In the genomic region with DNA sequence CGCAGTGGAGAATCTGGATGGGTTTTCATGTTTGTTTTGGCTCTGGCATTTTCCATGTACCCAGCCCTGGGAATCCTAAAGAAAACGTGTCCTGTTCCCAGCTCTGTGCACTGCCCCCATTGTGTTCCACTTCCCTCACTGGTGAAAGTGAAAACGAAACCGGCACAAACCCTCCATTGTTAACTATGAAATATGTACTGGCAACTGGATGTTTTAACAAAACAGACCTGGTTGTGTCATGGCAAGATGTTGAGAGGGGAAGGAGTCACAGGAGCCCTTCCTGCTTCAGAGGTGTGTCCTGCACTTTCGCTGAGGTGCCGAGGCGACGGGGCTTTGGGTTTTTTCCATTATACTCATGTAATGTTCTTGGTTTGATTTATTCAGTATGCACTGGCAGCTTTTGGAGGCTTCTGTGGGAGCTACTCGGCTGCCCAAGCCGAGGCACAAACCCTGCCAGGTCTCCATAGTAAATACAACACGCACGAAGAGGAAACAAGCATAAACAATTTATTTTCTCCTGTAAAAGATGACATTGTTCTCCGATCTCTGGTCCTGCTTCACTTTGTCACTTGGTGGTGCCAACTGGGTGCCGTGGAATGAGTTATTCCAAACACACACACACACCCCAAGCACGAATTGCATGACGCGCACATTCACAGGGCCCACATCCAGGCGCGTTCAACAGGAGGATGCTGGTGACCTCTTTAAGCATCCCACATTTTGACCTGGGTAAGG, we compare ENCODE assay signal across 8 cellular contexts.
A peak's percentile ranks its signal among the peaks of the same experiment; 100 is the strongest.
DNase-seq lines count a peak whose midpoint lies in the region; ATAC-seq and TF ChIP-seq lines count a peak whose summit lies in the region.

No MANE protein-coding gene starts in this region.

- no peaks in the 10 kb centered on the region for H3K9me2 ChIP-seq in MM.1S (replicated peaks; ENCODE audit: insufficient read depth, low read length)

- H3K9me3 Mint-ChIP-seq in activated CD4-positive, alpha-beta T cell treated with anti-CD3 and anti-CD28 coated beads, Interleukin-2, amount 10 ng/mL, durations not matched to agents 7 days and 5 days, result no peaks in the 10 kb centered on the region

- CTCF ChIA-PET in activated CD4-positive, alpha-beta T cell treated with anti-CD3 and anti-CD28 coated beads, Interleukin-2, amount 10 ng/mL, durations not matched to agents 7 days and 5 days (lab: Charles Lee), result interaction anchor here (1.1 to 1.4 kb wide), 3 partner anchors 23 to 115 kb away, joined by 3 to 4 read pairs (median 3); no protein-coding TSS in a partner anchor

- peaks cover 44% of the 10 kb centered on the region for H3F3A ChIP-seq in MM.1S (ENCODE audit: insufficient read depth, low read length)

- peaks cover 53% of the 10 kb centered on the region for H3K4me1 ChIP-seq in MM.1S (ENCODE audit: low read length)
- H3K4me1 ChIP-seq in mucosa of rectum (ENCODE audit: control insufficient read depth in 2 of 2, insufficient read depth in 2 of 2, low read length in 2 of 2), result peaks cover 9 to 13% of the 10 kb centered on the region in 2 donors

- no peak overlapping the region for H2AFZ ChIP-seq in MM.1S (ENCODE audit: low read length)

- no peaks in the 10 kb centered on the region; the same call in 1 of the 2 replicates for H3K36me3 ChIP-seq in MM.1S (replicated peaks; ENCODE audit: insufficient read depth, low read length)
- peaks cover 2 to 3% of the 10 kb centered on the region in 2 donors for H3K36me3 ChIP-seq in mucosa of rectum (ENCODE audit: control insufficient read depth in 2 of 2, insufficient read depth in 2 of 2, low read length in 2 of 2)

- peaks cover 52% of the 10 kb centered on the region for H3K36me3 Mint-ChIP-seq in activated CD4-positive, alpha-beta T cell treated with anti-CD3 and anti-CD28 coated beads, Interleukin-2, amount 10 ng/mL, durations not matched to agents 7 days and 5 days (ENCODE audit: low read depth)

- POLR2A ChIA-PET in activated CD4-positive, alpha-beta T cell treated with anti-CD3 and anti-CD28 coated beads, Interleukin-2, amount 10 ng/mL, durations not matched to agents 7 days and 5 days (lab: Charles Lee), result no interaction called here

- H4K20me1 ChIP-seq in MM.1S (ENCODE audit: insufficient read depth, low read length), result no peaks in the 10 kb centered on the region

- H3K27ac ChIP-seq in MM.1S (ENCODE audit: low read length) (peak overlapping the region; percentile 69), mucosa of rectum (ENCODE audit: low read depth in 2 of 2, low read length in 2 of 2) (peak overlapping the region; percentile 77)

- H3K27ac Mint-ChIP-seq in activated CD4-positive, alpha-beta T cell treated with anti-CD3 and anti-CD28 coated beads, Interleukin-2, amount 10 ng/mL, durations not matched to agents 7 days and 5 days, result peak overlapping the region; percentile 97

- H3K9ac ChIP-seq in MM.1S (ENCODE audit: low read length) (peak overlapping the region; percentile 35; the same call in 1 of the 2 replicates), mucosa of rectum (ENCODE audit: low read depth in 1 of 2, low read length in 2 of 2) (peak overlapping the region; percentile 53 to 63)

- no peaks in the 10 kb centered on the region for H3K27me3 Mint-ChIP-seq in activated CD4-positive, alpha-beta T cell treated with anti-CD3 and anti-CD28 coated beads, Interleukin-2, amount 10 ng/mL, durations not matched to agents 7 days and 5 days

- DNase-seq in Ammon's horn (ENCODE audit: low spot score), result peak; percentile 85
- DNase-seq in GM20000 (ENCODE audit: low spot score), result peak; percentile 58
- peak; percentile 79 for DNase-seq in MM.1S
- DNase-seq in activated CD4-positive, alpha-beta T cell treated with anti-CD3 and anti-CD28 coated beads, Interleukin-2, amount 10 ng/mL, durations not matched to agents 7 days and 5 days, result peak; percentile 81
- peak; percentile 99 to 100 for DNase-seq in dermis microvascular lymphatic vessel endothelial cell (ENCODE audit: low read depth in 2 of 2)
- DNase-seq in stimulated activated CD8-positive, alpha-beta memory T cell treated with anti-CD3 and anti-CD28 coated beads, Interleukin-7, amount 100 ng/mL, for 4 hours (ENCODE audit: low read depth in 2 of 2), result peak; percentile 12 to 33

- H3K4me3 ChIP-seq in MM.1S (ENCODE audit: low read length) (peak overlapping the region; percentile 35), mucosa of rectum (ENCODE audit: low read length in 2 of 2) (peak overlapping the region; percentile 60 to 76)

- no peaks in the 10 kb centered on the region for H3K9me3 ChIP-seq in MM.1S (replicated peaks; ENCODE audit: insufficient read depth, low read length)
- no peaks in the 10 kb centered on the region for H3K9me3 ChIP-seq in mucosa of rectum (ENCODE audit: control insufficient read depth in 2 of 2, low read length in 2 of 2)

- H3K4me1 Mint-ChIP-seq in activated CD4-positive, alpha-beta T cell treated with anti-CD3 and anti-CD28 coated beads, Interleukin-2, amount 10 ng/mL, durations not matched to agents 7 days and 5 days, result peaks cover 56% of the 10 kb centered on the region

- H3K4me2 ChIP-seq in MM.1S (ENCODE audit: low read depth, low read length), result peak overlapping the region; percentile 68

- H3K79me2 ChIP-seq in MM.1S (ENCODE audit: low read length), result peaks cover 83% of the 10 kb centered on the region

- H3K27me3 ChIP-seq in MM.1S (replicated peaks; ENCODE audit: insufficient read depth, low read length) (no peaks in the 10 kb centered on the region), mucosa of rectum (ENCODE audit: control insufficient read depth in 2 of 2, insufficient read depth in 2 of 2, low read length in 2 of 2) (no peaks in the 10 kb centered on the region)

- no peak for ATAC-seq in GM21515 (IDR thresholded peaks at IDR 0.05; ENCODE audit: unreplicated experiment)

- peak overlapping the region; percentile 78 for H3K4me3 Mint-ChIP-seq in activated CD4-positive, alpha-beta T cell treated with anti-CD3 and anti-CD28 coated beads, Interleukin-2, amount 10 ng/mL, durations not matched to agents 7 days and 5 days

- TF ChIP-seq CTCF in GM20000 (IDR thresholded peaks at IDR 0.05; ENCODE audit: extremely low read depth, missing control alignments), result no peak
- no peak for TF ChIP-seq CTCF in MM.1S (IDR thresholded peaks at IDR 0.05; ENCODE audit: low read length)

Comparison
In these comparisons a context has a peak if more than half of its experiments do, and no peak if none do; other contexts are left out.
1. DNase-seq: peak in every context shown above with its lines; median percentile 100 in dermis microvascular lymphatic vessel endothelial cell; 85 in Ammon's horn; 81 in activated CD4-positive, alpha-beta T cell treated with anti-CD3 and anti-CD28 coated beads, Interleukin-2, amount 10 ng/mL, durations not matched to agents 7 days and 5 days; 79 in MM.1S; 58 in GM20000; 22 in stimulated activated CD8-positive, alpha-beta memory T cell treated with anti-CD3 and anti-CD28 coated beads, Interleukin-7, amount 100 ng/mL, for 4 hours.